Comparison of ENCODE assay signal across 9 cellular contexts in the genomic region with DNA sequence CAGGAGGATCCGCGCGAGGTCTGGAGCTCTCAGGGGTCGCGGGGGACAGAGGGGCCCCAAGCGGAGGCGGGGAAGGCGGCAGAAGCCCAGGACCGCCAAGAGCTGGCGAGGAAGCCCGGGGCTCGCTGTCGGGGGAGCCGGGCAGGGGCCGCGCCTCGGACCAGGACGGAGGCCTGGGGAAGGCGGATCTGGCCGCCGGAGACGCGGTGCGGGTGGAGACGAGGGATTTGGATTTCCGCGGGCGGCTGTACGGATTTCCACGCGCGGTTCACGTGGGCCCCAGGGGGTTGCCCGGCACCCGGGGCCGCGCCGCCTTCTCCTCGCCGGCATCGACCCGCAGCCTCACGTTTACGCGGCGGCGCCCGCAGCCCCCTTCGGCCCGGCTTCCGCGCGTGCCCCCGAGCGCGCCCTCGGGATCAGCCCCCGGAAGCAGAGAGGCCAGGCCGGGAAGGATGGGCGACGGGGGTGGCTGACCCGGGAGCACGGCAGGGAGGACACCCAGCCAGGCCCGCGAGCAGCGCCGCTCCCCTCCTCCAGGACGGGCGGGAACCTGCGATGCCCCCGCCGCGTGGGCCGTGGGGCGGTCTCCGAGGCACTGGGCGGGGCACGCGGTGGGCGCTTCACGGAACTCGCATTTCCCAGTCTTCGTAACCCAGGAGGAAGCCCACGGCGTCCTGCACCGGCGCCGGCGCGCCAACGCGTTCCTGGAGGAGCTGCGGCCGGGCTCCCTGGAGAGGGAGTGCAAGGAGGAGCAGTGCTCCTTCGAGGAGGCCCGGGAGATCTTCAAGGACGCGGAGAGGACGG. TPM values are rescaled to one million over a fixed set of nuclear protein-coding genes. Genes with fewer than 3 reads are reported as not detected.
A peak's percentile ranks its signal among the peaks of the same experiment; 100 is the strongest.
DNase-seq lines count a peak whose midpoint lies in the region; ATAC-seq and TF ChIP-seq lines count a peak whose summit lies in the region.
"Had no signal": no experiment of that assay in that cellular context is flagged by ENCODE, and none has a peak within 500 bp of the region (broad histone marks: within the 10 kb centered on the region; RNA-seq: fewer than 3 reads in every experiment).

No MANE protein-coding gene starts in this region.

- peaks cover 0 to 5% (median 3%) of the 10 kb centered on the region in 3 donors for H3K4me1 Mint-ChIP-seq in T-cell

- H2BK120ac ChIP-seq in neuronal stem cell (ENCODE audit: low read depth, low read length), result no peak overlapping the region

- peaks cover 0 to 5% of the 10 kb centered on the region in 2 donors for H3K27me3 Mint-ChIP-seq in T-cell

- H3K14ac ChIP-seq in neuronal stem cell (ENCODE audit: low read length), result peak overlapping the region; percentile 38

- ATAC-seq in T-cell (replicated peaks in 1 of 4) (peak; percentile 62 to 71 (median 66)), esophagus mucosa (peak; percentile 10), GM21576 (IDR thresholded peaks at IDR 0.05; ENCODE audit: unreplicated experiment) (no peak), GM19467 (IDR thresholded peaks at IDR 0.05; ENCODE audit: unreplicated experiment) (no peak)

- DNase-seq in A673 (ENCODE audit: low spot score) (peak; percentile 29), T-cell (peak in 11 of 34 experiments; percentile 8 to 25 (median 15)), neuronal stem cell (ENCODE audit: low spot score) (no peak), Kasumi-1 (lab: John Stamatoyannopoulos, UW) (no peak), KG1 (lab: John Stamatoyannopoulos, UW) (no peak)
- DNase-seq: DND-41 had no signal

- peak overlapping the region; percentile 65 for H4K8ac ChIP-seq in neuronal stem cell (ENCODE audit: low read depth, low read length)

- intact Hi-C loops in A673 (cut with micrococcal nuclease; ENCODE audit: unreplicated experiment), result no loop called here

- peak overlapping the region; percentile 46 for H2AK5ac ChIP-seq in neuronal stem cell (ENCODE audit: low read depth, low read length)

- H2AFZ ChIP-seq in neuronal stem cell (ENCODE audit: low read length), result no peak overlapping the region

- peak overlapping the region; percentile 66 for H2BK5ac ChIP-seq in neuronal stem cell (ENCODE audit: low read length)

- no peaks in the 10 kb centered on the region for H3K9me3 Mint-ChIP-seq in T-cell

- peak overlapping the region; percentile 96 for H3K18ac ChIP-seq in neuronal stem cell (ENCODE audit: low read length)

- H3K27ac Mint-ChIP-seq in T-cell, result no peak overlapping the region

- peak overlapping the region; percentile 50 to 65 (median 60) for H3K4me3 Mint-ChIP-seq in T-cell

- CTCF ChIA-PET in A673 (lab: Charles Lee), result no interaction called here
- CTCF ChIA-PET in T-cell (lab: Charles Lee), result no interaction called here

- TF ChIP-seq CTCF in A673 (conservative IDR thresholded peaks at IDR 0.05; ENCODE audit: low read depth, low read length), result no peak

- H2BK12ac ChIP-seq in neuronal stem cell (ENCODE audit: low read length), result peak overlapping the region; percentile 22

- no peak overlapping the region for H3K9ac ChIP-seq in neuronal stem cell (ENCODE audit: low read depth, low read length, poor library complexity)

- no peak overlapping the region for H4K91ac ChIP-seq in neuronal stem cell (ENCODE audit: low read depth, low read length, poor library complexity)

- no peaks in the 10 kb centered on the region for H3K9me3 ChIP-seq in A673 (ENCODE audit: low read depth, low read length, poor library complexity, severe bottlenecking)
- H3K9me3 ChIP-seq in neuronal stem cell (replicated peaks in 1 of 2; ENCODE audit: control insufficient read depth in 2 of 2, insufficient read depth in 1 of 2, low read depth in 1 of 2, low read length in 2 of 2), result peaks cover 0 to 12% of the 10 kb centered on the region in 2 donors

- H3K36me3 ChIP-seq in A673 (ENCODE audit: insufficient read depth, low read length, poor library complexity, severe bottlenecking), result no peaks in the 10 kb centered on the region
- H3K36me3 ChIP-seq in neuronal stem cell (replicated peaks in 1 of 2; ENCODE audit: control insufficient read depth in 2 of 2, insufficient read depth in 2 of 2, low read length in 2 of 2), result no peaks in the 10 kb centered on the region

- H3K4me2 ChIP-seq in neuronal stem cell (ENCODE audit: insufficient read depth, low read length, poor library complexity, severe bottlenecking), result peak overlapping the region; percentile 33

- no peaks in the 10 kb centered on the region for H3K79me1 ChIP-seq in neuronal stem cell (ENCODE audit: low read depth, low read length)

- peak overlapping the region; percentile 71 for H2BK15ac ChIP-seq in neuronal stem cell (ENCODE audit: low read length)

- WGBS in neuronal stem cell (ENCODE audit: extremely low coverage in 2 of 2, insufficient read length in 2 of 2, insufficient replicate concordance in 1 of 2), 2 donors, result no CpG with 5 or more reads among the region's 99 CpGs

- H3K27ac ChIP-seq in A673 (ENCODE audit: low read depth, low read length, poor library complexity, severe bottlenecking), result no peak overlapping the region
- no peak overlapping the region for H3K27ac ChIP-seq in neuronal stem cell (replicated peaks; ENCODE audit: low read length)

- H3K4ac ChIP-seq in neuronal stem cell (ENCODE audit: low read length), result peak overlapping the region; percentile 66

- H3K4me1 ChIP-seq in A673 (ENCODE audit: insufficient read depth, low read length, poor library complexity, severe bottlenecking), result no peaks in the 10 kb centered on the region
- H3K4me1 ChIP-seq in neuronal stem cell (ENCODE audit: control insufficient read depth in 2 of 2, insufficient read depth in 1 of 2, low read depth in 1 of 2, low read length in 2 of 2), result peaks cover 0 to 6% of the 10 kb centered on the region in 2 donors

- no TSS peak for BruUV-seq in A673 (replicated peaks; lab: Mats Ljungman, UMichigan)

- no peak overlapping the region for H3K23ac ChIP-seq in neuronal stem cell (ENCODE audit: low read depth, low read length, poor library complexity)

- H3K36me3 Mint-ChIP-seq in T-cell, result no peaks in the 10 kb centered on the region

- H3K4me3 ChIP-seq in A673 (ENCODE audit: low read depth, low read length, poor library complexity, severe bottlenecking), result peak overlapping the region; percentile 25
- H3K4me3 ChIP-seq in neuronal stem cell (ENCODE audit: low read length in 2 of 2), result peak overlapping the region in 1 of 2 donors; percentile 76

- H3K27me3 ChIP-seq in A673 (replicated peaks; ENCODE audit: insufficient read depth, low read depth, low read length, poor library complexity) (peaks cover 19% of the 10 kb centered on the region), neuronal stem cell (ENCODE audit: control insufficient read depth in 3 of 3, insufficient read depth in 3 of 3, low read depth in 1 of 3, low read length in 3 of 3) (peaks cover 0 to 21% (median 10%) of the 10 kb centered on the region in 3 experiments)

- POLR2A ChIA-PET in A673 (lab: Charles Lee; ENCODE audit: low non-redundant PET) (no interaction called here), T-cell (lab: Charles Lee) (no interaction called here)

RNA-seq across cellular contexts. Expression of a gene that starts 4.7 kb away (rescaled TPM):
- total RNA-seq in A673 (2021) (not detected in 2 replicates), T-cell (under 1 TPM in 3 of 5 donors, not detected in 2; 0.13 to 0.23 (median 0.23) TPM), esophagus mucosa (not detected)
- 0.68 TPM for polyA plus RNA-seq in neuronal stem cell (2013, experiment 1 of 2)
- 0.62 TPM for polyA plus RNA-seq in neuronal stem cell (2013, experiment 2 of 2)

RNA-seq across cellular contexts. Expression of a gene that starts 12.3 kb away (rescaled TPM):
- total RNA-seq in A673 (2021) (not detected in 2 replicates), T-cell (not detected), esophagus mucosa (0.56 TPM)
- 3.9 TPM for polyA plus RNA-seq in neuronal stem cell (2013, experiment 1 of 2)
- polyA plus RNA-seq in neuronal stem cell (2013, experiment 2 of 2), result 3.2 TPM

RNA-seq across cellular contexts. Expression of a gene that starts 48.2 kb away (rescaled TPM):
- total RNA-seq in A673 (2021) (not detected in 2 replicates), T-cell (not detected), esophagus mucosa (not detected)
- 0.13 TPM for polyA plus RNA-seq in neuronal stem cell (2013, experiment 1 of 2)
- polyA plus RNA-seq in neuronal stem cell (2013, experiment 2 of 2), result 0.06 TPM

Comparison
In these comparisons a context has a peak if more than half of its experiments do, and no peak if none do; other contexts are left out.
1. ATAC-seq: peak in T-cell (4 of 4) and esophagus mucosa (single experiment); none in GM21576 (single experiment) and GM19467 (single experiment).